Comparison of ENCODE assay signal across 10 cellular contexts in genomic region chr15:89003865-89004725, GRCh38.
DNase-seq lines count a peak whose midpoint lies in the region; ATAC-seq, FAIRE-seq and TF ChIP-seq lines count a peak whose summit lies in the region.
"Had no signal": no experiment of that assay in that cellular context is flagged by ENCODE, and none has a peak within 500 bp of the region (broad histone marks: within the 10 kb centered on the region; RNA-seq: fewer than 3 reads in every experiment).

No MANE protein-coding gene starts in this region.

- TF ChIP-seq RAD21 in HCT116 (IDR thresholded peaks at IDR 0.05; ENCODE audit: low read depth) (peak; percentile 58), GM12878 (IDR thresholded peaks at IDR 0.05; ENCODE audit: insufficient read depth, low read depth, low read length) (no peak)

- TF ChIP-seq POLR2A in HCT116 (IDR thresholded peaks at IDR 0.05; ENCODE audit: borderline replicate concordance, extremely low read depth, insufficient read depth, insufficient read length) (no peak), GM12878 (IDR thresholded peaks at IDR 0.05; ENCODE audit: low read depth, low read length) (no peak)

- H3K4me1 ChIP-seq in HCT116 (ENCODE audit: control insufficient read depth in 1 of 2, insufficient read depth in 2 of 2, low read length in 2 of 2) (no peaks in the 10 kb centered on the region), GM12878 (ENCODE audit: control insufficient read depth, insufficient read depth, low read length) (peaks cover 3% of the 10 kb centered on the region; the same call in 1 of the 2 replicates)

- 57% methylated on average over 10 of the region's 11 CpGs for WGBS in GM12878 (ENCODE audit: insufficient coverage, insufficient replicate concordance, low lambda C conversion rate, missing lambda C conversion rate)

- RAD21 ChIA-PET in HCT116 (lab: Charles Lee; ENCODE audit: low non-redundant PET in 1 of 2, low total read pairs in 2 of 2, uncharacterized antibody in 2 of 2, unreplicated experiment in 2 of 2) (interaction anchor here (0.9 to 1.0 kb wide), 2 partner anchors 99 kb away, joined by 5 to 6 read pairs; no protein-coding TSS in a partner anchor), GM12878 (lab: Charles Lee; ENCODE audit: unreplicated experiment) (interaction anchor here (2.8 kb wide), 1 partner anchor 100 kb away, joined by 34 read pairs; no protein-coding TSS in a partner anchor)

- H3K27me3 ChIP-seq in HCT116 (ENCODE audit: insufficient read depth, low read length) (no peaks in the 10 kb centered on the region), GM12878 (replicated peaks in 1 of 2; ENCODE audit: control insufficient read depth in 2 of 2, insufficient read depth in 2 of 2, low read length in 1 of 2) (no peaks in the 10 kb centered on the region; a peak in 1 of 4 replicates)

- H3K27ac ChIP-seq in HCT116 (ENCODE audit: low read depth, low read length), result no peak overlapping the region
- no peak overlapping the region for H3K27ac ChIP-seq in GM12878 (ENCODE audit: control insufficient read depth, insufficient read depth)

- H3K36me3 ChIP-seq in HCT116 (ENCODE audit: control insufficient read depth in 1 of 2, insufficient read depth in 2 of 2, low read length in 2 of 2) (no peaks in the 10 kb centered on the region), GM12878 (ENCODE audit: control insufficient read depth in 2 of 2, insufficient read depth in 2 of 2, low read length in 1 of 2) (no peaks in the 10 kb centered on the region)

- ATAC-seq in HCT116 (peak; percentile 92), GM12878 (peak; percentile 75), HG03139 (IDR thresholded peaks at IDR 0.05; ENCODE audit: unreplicated experiment) (no peak)

- H3K4me3 ChIP-seq in AG09309 (ENCODE audit: control insufficient read depth, low read depth, low read length) (no peak overlapping the region), HCT116 (replicated peaks in 1 of 2; ENCODE audit: low read depth in 1 of 2, low read length in 2 of 2) (no peak overlapping the region), GM12878 (no peak overlapping the region)

- no peak for FAIRE-seq in GM12878 (lab: Jason Lieb, UNC)

- POLR2A ChIA-PET in HCT116 (lab: Charles Lee), result no interaction called here
- POLR2A ChIA-PET in GM12878 (lab: Charles Lee), result interaction anchor here (0.6 kb wide), 1 partner anchor 750 kb away, joined by 3 read pairs; no protein-coding TSS in a partner anchor

- CTCF ChIA-PET in HCT116 (lab: Charles Lee), result interaction anchor here (0.5 to 2.7 kb wide), 6 partner anchors 10 to 203 kb away, joined by 3 to 38 read pairs (median 4); no protein-coding TSS in a partner anchor
- CTCF ChIA-PET in GM12878 (lab: Yijun Ruan, JAX), result interaction anchor here (0.7 to 7.8 kb wide), 7 partner anchors 9 to 380 kb away, joined by 3 to 116 read pairs (median 3); no protein-coding TSS in a partner anchor

- H3K4me2 ChIP-seq in HCT116 (ENCODE audit: low read length) (no peak overlapping the region), GM12878 (ENCODE audit: control insufficient read depth, insufficient read depth) (no peak overlapping the region)

- TF ChIP-seq CTCF in AG09309 (IDR thresholded peaks at IDR 0.05; ENCODE audit: control insufficient read depth, insufficient read depth, low read depth, low read length, missing control alignments) (peak; percentile 46), HCT116 (IDR thresholded peaks at IDR 0.05 in 2 of 3, conservative IDR thresholded peaks at IDR 0.05 in 1 of 3; ENCODE audit: borderline replicate concordance in 1 of 3, insufficient read depth in 1 of 3, low read depth in 2 of 3, low read length in 2 of 3) (peak; percentile 32 to 46 (median 36); a peak in 5 of 6 replicates), GM12878 (IDR thresholded peaks at IDR 0.05 in 2 of 3, conservative IDR thresholded peaks at IDR 0.05 in 1 of 3; ENCODE audit: control insufficient read depth in 2 of 3, extremely low read depth in 1 of 3, insufficient read depth in 1 of 3, low read depth in 3 of 3, low read length in 3 of 3) (peak; percentile 30 to 45 (median 41); a peak in 4 of 6 replicates)

- H3K9me3 ChIP-seq in HCT116 (ENCODE audit: control insufficient read depth in 1 of 2, insufficient read depth in 1 of 2, low read depth in 1 of 2, low read length in 2 of 2) (no peaks in the 10 kb centered on the region), GM12878 (replicated peaks; ENCODE audit: control insufficient read depth, insufficient read depth, low read length) (no peaks in the 10 kb centered on the region)

- H2AFZ ChIP-seq in HCT116 (ENCODE audit: low read depth, low read length, poor library complexity, severe bottlenecking) (no peak overlapping the region), GM12878 (ENCODE audit: control insufficient read depth, low read depth, low read length) (no peak overlapping the region)

- H3K79me2 ChIP-seq in HCT116 (ENCODE audit: insufficient read depth, low read length) (no peaks in the 10 kb centered on the region), GM12878 (ENCODE audit: control insufficient read depth, insufficient read depth, low read length) (no peaks in the 10 kb centered on the region)

- H4K20me1 ChIP-seq in HCT116 (ENCODE audit: insufficient read depth) (no peaks in the 10 kb centered on the region), GM12878 (ENCODE audit: control insufficient read depth, insufficient read depth) (no peaks in the 10 kb centered on the region)

- TF ChIP-seq EP300 in GM12878 (IDR thresholded peaks at IDR 0.05; ENCODE audit: borderline replicate concordance in 1 of 2, control insufficient read depth in 1 of 2, low read depth in 2 of 2, low read length in 2 of 2), result no peak

- SMC1A ChIA-PET in GM12878 (lab: Charles Lee; ENCODE audit: uncharacterized antibody, unreplicated experiment), result interaction anchor here (1.0 to 3.6 kb wide), 3 partner anchors 12 to 99 kb away, joined by 3 to 32 read pairs (median 5); no protein-coding TSS in a partner anchor

- no peak overlapping the region for H3K9ac ChIP-seq in HCT116 (ENCODE audit: low read length)
- H3K9ac ChIP-seq in GM12878 (ENCODE audit: control insufficient read depth, insufficient read depth, low read length), result no peak overlapping the region

- no peak for DNase-seq in AG09309 (ENCODE audit: low read depth)
- DNase-seq in HCT116 (ENCODE audit: low read depth, low spot score), result no peak
- no peak for DNase-seq in GM12878 (ENCODE audit: low read depth, low spot score)
- peak; percentile 35 for DNase-seq in kidney glomerular epithelial cell (lab: John Stamatoyannopoulos, UW)
- DNase-seq in DMS79 treated with DMSO at 0.1 percent for 48 hours (lab: John Stamatoyannopoulos, UW), result no peak
- DNase-seq in NCI-H2171 (lab: John Stamatoyannopoulos, UW), result no peak
- no peak for DNase-seq in NCI-H2107 (lab: John Stamatoyannopoulos, UW)
- DNase-seq: activated naive CD8-positive, alpha-beta T cell treated with anti-CD3 and anti-CD28 coated beads, Interleukin-2, amount 10 ng/mL, durations not matched to agents 7 days and 5 days; naive B cell had no signal

- BruUV-seq in HCT116 (replicated peaks; lab: Mats Ljungman, UMichigan), result no TSS peak
- BruUV-seq in GM12878 (replicated peaks; lab: Mats Ljungman, UMichigan), result no TSS peak

- intact Hi-C loops in HCT116 (cut with micrococcal nuclease), result no loop called here
- intact Hi-C loops in GM12878 (cut with micrococcal nuclease; ENCODE audit: unreplicated experiment), result loop anchor here (1.0 kb wide), 1 partner anchor 100 kb away; no protein-coding TSS in a partner anchor

- H3K9me2 ChIP-seq in HCT116 (ENCODE audit: insufficient read depth), result no peaks in the 10 kb centered on the region

- in situ Hi-C loops in GM12878 (cut with MboI), result no loop called here

TF ChIP-seq in HCT116, 20 proteins besides CTCF, POLR2A, EP300 and RAD21 (continues in another document):
- TF ChIP-seq POLR2AphosphoS5 (IDR thresholded peaks at IDR 0.05; ENCODE audit: low read depth, low read length), result no peak
- TF ChIP-seq CEBPB (IDR thresholded peaks at IDR 0.05; ENCODE audit: low read depth), result no peak

TF ChIP-seq in GM12878, 131 proteins besides CTCF, POLR2A, EP300 and RAD21:
- TF ChIP-seq RCOR1 (conservative IDR thresholded peaks at IDR 0.05; ENCODE audit: low read depth, low read length) (no peak), SMC3 (IDR thresholded peaks at IDR 0.05; ENCODE audit: borderline replicate concordance, low read length) (peak; percentile 48; the same call in 1 of the 2 replicates)
